Comparison of ENCODE assay signal across 1 cellular context in the genomic region with DNA sequence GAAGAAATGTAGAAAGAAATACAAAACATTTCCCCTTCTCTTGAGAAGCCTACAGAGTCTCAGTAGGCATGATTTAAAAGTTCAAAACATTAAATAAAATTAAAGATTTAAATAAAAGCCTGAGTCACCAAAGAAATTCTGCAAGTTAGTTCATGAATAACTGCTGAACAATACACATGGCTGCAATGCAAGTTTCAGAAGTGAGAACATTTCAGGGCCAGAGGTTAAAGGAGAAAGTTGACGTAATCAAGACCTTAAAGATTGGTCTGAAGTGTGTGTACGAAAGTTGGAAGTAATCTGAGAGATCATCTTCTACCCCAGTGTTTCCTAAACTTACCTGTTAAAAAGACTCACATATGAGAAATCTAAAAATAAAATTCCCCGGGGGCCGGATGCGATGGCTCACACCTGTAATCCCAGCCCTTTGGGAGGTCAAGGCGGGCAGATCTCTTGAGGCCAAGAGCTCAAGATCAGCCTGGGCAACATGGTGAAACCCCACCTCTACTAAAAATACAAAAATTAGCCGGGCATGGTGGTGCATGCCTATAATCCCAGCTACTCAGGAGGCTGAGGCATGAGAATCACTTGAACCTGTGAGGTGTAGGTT.
TF ChIP-seq lines count a peak whose summit lies in the region.

No MANE protein-coding gene starts in this region.

TF ChIP-seq in GM23338, 12 proteins besides CTCF, POLR2A, EP300 and RAD21:
- TF ChIP-seq ETS1 (IDR thresholded peaks at IDR 0.05) (no peak), EZH2phosphoT487 (IDR thresholded peaks at IDR 0.05; ENCODE audit: unreplicated experiment) (no peak), POLR2AphosphoS5 (IDR thresholded peaks at IDR 0.05; ENCODE audit: low read depth) (no peak), JUNB (IDR thresholded peaks at IDR 0.05; ENCODE audit: unreplicated experiment) (no peak), ZNF114 (CRISPR knock-in tag; IDR thresholded peaks at IDR 0.05) (no peak), ZNF462 (CRISPR knock-in tag; IDR thresholded peaks at IDR 0.05) (no peak), EZH2 (IDR thresholded peaks at IDR 0.05; ENCODE audit: low read depth, unreplicated experiment) (no peak), NANOG (IDR thresholded peaks at IDR 0.05; ENCODE audit: borderline replicate concordance) (no peak), REST (IDR thresholded peaks at IDR 0.05; ENCODE audit: unreplicated experiment) (no peak), CREB1 (CRISPR knock-in tag; IDR thresholded peaks at IDR 0.05; ENCODE audit: low read depth) (no peak), STAT1 (IDR thresholded peaks at IDR 0.05; ENCODE audit: unreplicated experiment) (no peak), ZNF331 (CRISPR knock-in tag; IDR thresholded peaks at IDR 0.05; ENCODE audit: low read depth) (no peak)
